18 cellular contexts compared by ENCODE assay signal in the genomic region with DNA sequence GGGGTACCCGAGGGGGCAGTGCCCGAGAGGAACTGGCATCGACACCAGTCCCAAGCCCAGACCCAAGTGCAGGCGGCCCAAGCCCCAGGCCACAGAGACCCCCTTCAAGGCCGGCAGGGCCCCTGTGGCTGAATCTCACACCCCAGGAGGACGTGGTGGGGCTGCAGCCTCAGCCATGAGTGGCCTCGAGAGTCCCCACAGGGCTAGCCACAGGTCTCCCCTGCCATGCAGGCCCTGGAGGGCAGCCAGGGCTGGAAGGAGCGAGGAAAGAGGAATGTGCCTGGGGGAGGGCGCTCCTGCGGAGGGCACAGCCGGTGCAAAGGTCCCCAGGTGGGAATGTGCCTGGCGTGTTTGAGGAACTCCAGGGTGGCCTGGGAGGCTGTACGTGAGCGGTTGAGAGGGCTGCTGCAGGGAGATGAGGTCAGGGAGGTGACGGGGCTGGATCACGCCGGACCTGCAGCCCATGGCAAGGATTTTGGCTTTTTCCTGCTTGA.
DNase-seq lines count a peak whose midpoint lies in the region; ATAC-seq and TF ChIP-seq lines count a peak whose summit lies in the region.
"Had no signal": no experiment of that assay in that cellular context is flagged by ENCODE, and none has a peak within 500 bp of the region (broad histone marks: within the 10 kb centered on the region; RNA-seq: fewer than 3 reads in every experiment).

No MANE protein-coding gene starts in this region.

- H2AFZ ChIP-seq in PC-9, result no peak overlapping the region
- H2AFZ ChIP-seq: GM23248 had no signal

- peak overlapping the region; percentile 47 for H3K27ac ChIP-seq in PC-9
- H3K27ac ChIP-seq in gastrocnemius medialis, result peak overlapping the region in 3 of 4 donors; percentile 45 to 54 (median 50)
- H3K27ac ChIP-seq: 22Rv1, GM23248 had no signal

- H3K4me3 ChIP-seq in PC-9 (no peak overlapping the region), gastrocnemius medialis (no peak overlapping the region)
- H3K4me3 ChIP-seq: GM23248, upper lobe of left lung had no signal

- H3K27me3 ChIP-seq in PC-9 (ENCODE audit: insufficient read depth, low read depth), result no peaks in the 10 kb centered on the region
- no peaks in the 10 kb centered on the region for H3K27me3 ChIP-seq in gastrocnemius medialis
- H3K27me3 ChIP-seq: upper lobe of left lung had no signal

- peaks cover 47% of the 10 kb centered on the region for H4K20me1 ChIP-seq in PC-9 (ENCODE audit: insufficient read depth)

- no peak for ATAC-seq in gastrocnemius medialis
- no peak for ATAC-seq in activated CD8-positive, alpha-beta memory T cell treated with anti-CD3 and anti-CD28 coated beads, Interleukin-2, amount 10 ng/mL, durations not matched to agents 7 days and 5 days
- ATAC-seq: activated naive CD8-positive, alpha-beta T cell treated with anti-CD3 and anti-CD28 coated beads, Interleukin-2, amount 50 U/mL, for 24 hours had no signal

- H3K9me3 ChIP-seq in PC-9 (ENCODE audit: insufficient read depth, low read depth) (no peaks in the 10 kb centered on the region), gastrocnemius medialis (no peaks in the 10 kb centered on the region)
- H3K9me3 ChIP-seq: upper lobe of left lung had no signal

- peaks cover 41% of the 10 kb centered on the region for H3F3A ChIP-seq in PC-9 (ENCODE audit: insufficient read depth, low read depth)

- H3K9me2 ChIP-seq in PC-9 (ENCODE audit: insufficient read depth), result no peaks in the 10 kb centered on the region

- POLR2A ChIA-PET in PC-9 (lab: Charles Lee; ENCODE audit: unreplicated experiment), result no interaction called here

- TF ChIP-seq CTCF in PC-9 (conservative IDR thresholded peaks at IDR 0.05), result no peak
- TF ChIP-seq CTCF in glutamatergic neuron (IDR thresholded peaks at IDR 0.05; ENCODE audit: partially characterized antibody, unreplicated experiment), result no peak
- TF ChIP-seq CTCF in gastrocnemius medialis (IDR thresholded peaks at IDR 0.05 in 4 of 5, conservative IDR thresholded peaks at IDR 0.05 in 1 of 5), result no peak

- in situ Hi-C loops in gastrocnemius medialis (cut with MboI; ENCODE audit: low sequenced_read_pairs in 4 of 4), result no loop called here

- H3K4me3 Mint-ChIP-seq in glutamatergic neuron (ENCODE audit: unreplicated experiment), result peak overlapping the region; percentile 11
- H3K4me3 Mint-ChIP-seq in activated CD8-positive, alpha-beta memory T cell treated with anti-CD3 and anti-CD28 coated beads, Interleukin-2, amount 10 ng/mL, durations not matched to agents 7 days and 5 days, result no peak overlapping the region
- H3K4me3 Mint-ChIP-seq: activated naive CD8-positive, alpha-beta T cell treated with anti-CD3 and anti-CD28 coated beads, Interleukin-2, amount 50 U/mL, for 24 hours; neural crest cell had no signal

- no peak for TF ChIP-seq POLR2A in gastrocnemius medialis (IDR thresholded peaks at IDR 0.05)

- intact Hi-C loops in PC-9 (cut with micrococcal nuclease; ENCODE audit: unreplicated experiment) (loop anchor here (1.0 kb wide), 1 partner anchor 19 kb away; no protein-coding TSS in a partner anchor), gastrocnemius medialis (cut with DNase I; ENCODE audit: low total_unique reads) (no loop called here)

- BruUV-seq in PC-9 (replicated peaks; lab: Mats Ljungman, UMichigan), result no TSS peak

- DNase-seq in DMS 273 (lab: John Stamatoyannopoulos, UW; ENCODE audit: unreplicated experiment), result peak; percentile 29
- DNase-seq in DMS 273 treated with DMSO at 0.1 percent for 48 hours (lab: John Stamatoyannopoulos, UW), result no peak
- DNase-seq in PC-9, result peak; percentile 83 to 85
- no peak for DNase-seq in glutamatergic neuron
- no peak for DNase-seq in gastrocnemius medialis
- DNase-seq in activated CD8-positive, alpha-beta memory T cell treated with anti-CD3 and anti-CD28 coated beads, Interleukin-2, amount 10 ng/mL, durations not matched to agents 7 days and 5 days, result no peak
- DNase-seq in HuH-7 (ENCODE audit: low spot score), result no peak
- no peak for DNase-seq in cerebellar cortex (ENCODE audit: low spot score)
- DNase-seq: activated CD8-positive, alpha-beta memory T cell treated with anti-CD3 and anti-CD28 coated beads, Interleukin-2, amount 50 U/mL, for 48 hours; activated naive CD8-positive, alpha-beta T cell treated with anti-CD3 and anti-CD28 coated beads, Interleukin-2, amount 50 U/mL, for 24 hours; DMS153; GM23248; NCI-H1436; SIG-M5; small intestine had no signal

- peaks cover 29% of the 10 kb centered on the region for H3K4me1 Mint-ChIP-seq in glutamatergic neuron (ENCODE audit: low read depth, unreplicated experiment)
- H3K4me1 Mint-ChIP-seq in activated CD8-positive, alpha-beta memory T cell treated with anti-CD3 and anti-CD28 coated beads, Interleukin-2, amount 10 ng/mL, durations not matched to agents 7 days and 5 days, result peaks cover 43% of the 10 kb centered on the region

- H3K4me2 ChIP-seq in PC-9, result peak overlapping the region; percentile 26

- H3K4me1 ChIP-seq in PC-9 (replicated peaks; ENCODE audit: insufficient read depth) (peaks cover 28% of the 10 kb centered on the region), gastrocnemius medialis (peaks cover 9 to 21% of the 10 kb centered on the region in 2 donors)

- H3K36me3 ChIP-seq in PC-9 (ENCODE audit: low read depth) (peaks cover 18% of the 10 kb centered on the region; the same call in 1 of the 2 replicates), gastrocnemius medialis (peaks cover 0 to 17% of the 10 kb centered on the region in 2 donors)

- H3K27ac Mint-ChIP-seq in glutamatergic neuron (ENCODE audit: unreplicated experiment), result peak overlapping the region; percentile 71
- H3K27ac Mint-ChIP-seq in activated CD8-positive, alpha-beta memory T cell treated with anti-CD3 and anti-CD28 coated beads, Interleukin-2, amount 10 ng/mL, durations not matched to agents 7 days and 5 days, result no peak overlapping the region
- H3K27ac Mint-ChIP-seq: activated naive CD8-positive, alpha-beta T cell treated with anti-CD3 and anti-CD28 coated beads, Interleukin-2, amount 50 U/mL, for 24 hours had no signal

- peaks cover 28% of the 10 kb centered on the region for H3K9me3 Mint-ChIP-seq in glutamatergic neuron (ENCODE audit: unreplicated experiment)
- H3K9me3 Mint-ChIP-seq in activated CD8-positive, alpha-beta memory T cell treated with anti-CD3 and anti-CD28 coated beads, Interleukin-2, amount 10 ng/mL, durations not matched to agents 7 days and 5 days (ENCODE audit: low read depth), result peaks cover 2% of the 10 kb centered on the region
- H3K9me3 Mint-ChIP-seq: activated naive CD8-positive, alpha-beta T cell treated with anti-CD3 and anti-CD28 coated beads, Interleukin-2, amount 50 U/mL, for 24 hours; neural crest cell had no signal

- H3K36me3 Mint-ChIP-seq in glutamatergic neuron (ENCODE audit: unreplicated experiment), result no peaks in the 10 kb centered on the region
- H3K36me3 Mint-ChIP-seq in activated CD8-positive, alpha-beta memory T cell treated with anti-CD3 and anti-CD28 coated beads, Interleukin-2, amount 10 ng/mL, durations not matched to agents 7 days and 5 days, result peaks cover 33% of the 10 kb centered on the region

- H3K27me3 Mint-ChIP-seq in glutamatergic neuron (ENCODE audit: unreplicated experiment), result peaks cover 30% of the 10 kb centered on the region
- H3K27me3 Mint-ChIP-seq in activated CD8-positive, alpha-beta memory T cell treated with anti-CD3 and anti-CD28 coated beads, Interleukin-2, amount 10 ng/mL, durations not matched to agents 7 days and 5 days, result no peaks in the 10 kb centered on the region
- H3K27me3 Mint-ChIP-seq: activated naive CD8-positive, alpha-beta T cell treated with anti-CD3 and anti-CD28 coated beads, Interleukin-2, amount 50 U/mL, for 24 hours had no signal

- peaks cover 29% of the 10 kb centered on the region; the same call in 1 of the 2 replicates for H3K79me2 ChIP-seq in PC-9 (ENCODE audit: low read depth)

- CTCF ChIA-PET in PC-9 (lab: Charles Lee), result interaction anchor here (0.7 kb wide), 1 partner anchor 93 kb away, joined by 3 read pairs; no protein-coding TSS in a partner anchor
- CTCF ChIA-PET in activated CD8-positive, alpha-beta memory T cell treated with anti-CD3 and anti-CD28 coated beads, Interleukin-2, amount 10 ng/mL, durations not matched to agents 7 days and 5 days (lab: Charles Lee), result interaction anchor here (1.1 kb wide), 1 partner anchor 28 kb away, joined by 3 read pairs; no protein-coding TSS in a partner anchor

Comparison
In these comparisons a context has a peak if more than half of its experiments do, and no peak if none do; other contexts are left out.
1. DNase-seq: peak in DMS 273 (single experiment) and PC-9 (2 of 2); none in DMS 273 treated with DMSO at 0.1 percent for 48 hours (single experiment), glutamatergic neuron (single experiment), gastrocnemius medialis (0 of 2), activated CD8-positive, alpha-beta memory T cell treated with anti-CD3 and anti-CD28 coated beads, Interleukin-2, amount 10 ng/mL, durations not matched to agents 7 days and 5 days (single experiment), HuH-7 (single experiment) and cerebellar cortex (single experiment).